Comparison of ENCODE assay signal across 23 cellular contexts in the genomic region with DNA sequence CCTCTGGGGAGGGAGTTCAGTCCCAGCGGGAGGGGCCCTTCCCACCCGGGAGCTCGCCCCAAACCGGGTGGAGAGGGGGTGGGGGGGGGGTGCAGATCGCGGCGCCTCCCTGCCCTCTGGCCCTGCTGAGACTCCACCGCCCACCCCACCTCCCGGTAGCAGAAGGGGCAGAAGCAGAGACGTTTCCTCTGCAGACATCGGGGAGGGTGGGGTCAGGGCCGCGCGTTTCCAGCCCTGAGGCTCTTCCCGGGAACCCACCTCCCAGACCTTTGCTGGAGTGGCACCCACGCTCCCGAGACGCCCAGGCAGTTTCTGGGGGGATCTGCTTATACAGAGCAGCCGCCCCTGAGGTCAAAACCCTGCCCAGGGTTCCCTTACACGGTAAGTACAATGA. TPM values are rescaled to one million over a fixed set of nuclear protein-coding genes. Genes with fewer than 3 reads are reported as not detected.
DNase-seq lines count a peak whose midpoint lies in the region; ATAC-seq, FAIRE-seq and TF ChIP-seq lines count a peak whose summit lies in the region.
"Had no signal": no experiment of that assay in that cellular context is flagged by ENCODE, and none has a peak within 500 bp of the region (broad histone marks: within the 10 kb centered on the region; RNA-seq: fewer than 3 reads in every experiment).

No MANE protein-coding gene starts in this region.

- POLR2A ChIA-PET in GM12878 (lab: Charles Lee), result no interaction called here

- intact Hi-C loops in Right ventricle myocardium inferior (cut with DNase I) (no loop called here), GM12878 (cut with micrococcal nuclease; ENCODE audit: unreplicated experiment) (no loop called here)

- H4K20me1 ChIP-seq in GM12878 (ENCODE audit: control insufficient read depth, insufficient read depth), result no peaks in the 10 kb centered on the region
- H4K20me1 ChIP-seq: BLaER1 had no signal

- TF ChIP-seq CTCF in right atrium auricular region (IDR thresholded peaks at IDR 0.05), result no peak
- TF ChIP-seq CTCF in GM12878 (IDR thresholded peaks at IDR 0.05 in 2 of 3, conservative IDR thresholded peaks at IDR 0.05 in 1 of 3; ENCODE audit: control insufficient read depth in 2 of 3, extremely low read depth in 1 of 3, insufficient read depth in 1 of 3, low read depth in 3 of 3, low read length in 3 of 3), result no peak
- no peak for TF ChIP-seq CTCF in type B pancreatic cell (conservative IDR thresholded peaks at IDR 0.05)

- H3K27ac ChIP-seq in right atrium auricular region (no peak overlapping the region), GM12878 (ENCODE audit: control insufficient read depth, insufficient read depth) (no peak overlapping the region), iPS-20b (ENCODE audit: low read length) (no peak overlapping the region)
- H3K27ac ChIP-seq: BLaER1, body of pancreas, prostate gland, skin epidermis, vagina had no signal

- SMC1A ChIA-PET in GM12878 (lab: Charles Lee; ENCODE audit: uncharacterized antibody, unreplicated experiment), result no interaction called here

- 39% methylated on average over 9 of the region's 20 CpGs for WGBS in GM12878 (ENCODE audit: insufficient coverage, insufficient replicate concordance, low lambda C conversion rate, missing lambda C conversion rate)

- H3K4me2 ChIP-seq in GM12878 (ENCODE audit: control insufficient read depth, insufficient read depth), result peak overlapping the region; percentile 88

- H3K9ac ChIP-seq in GM12878 (ENCODE audit: control insufficient read depth, insufficient read depth, low read length), result no peak overlapping the region
- no peak overlapping the region for H3K9ac ChIP-seq in iPS-20b (ENCODE audit: low read depth, low read length)
- H3K9ac ChIP-seq: BLaER1 had no signal

- TF ChIP-seq EP300 in GM12878 (IDR thresholded peaks at IDR 0.05; ENCODE audit: borderline replicate concordance in 1 of 2, control insufficient read depth in 1 of 2, low read depth in 2 of 2, low read length in 2 of 2), result no peak

- no peaks in the 10 kb centered on the region for H3K36me3 Mint-ChIP-seq in type B pancreatic cell
- no peaks in the 10 kb centered on the region for H3K36me3 Mint-ChIP-seq in activated naive CD8-positive, alpha-beta T cell treated with anti-CD3 and anti-CD28 coated beads, Interleukin-2, amount 50 U/mL, for 24 hours (ENCODE audit: low read depth)
- H3K36me3 Mint-ChIP-seq: activated naive CD4-positive, alpha-beta T cell treated with anti-CD3 and anti-CD28 coated beads, Interleukin-2, amount 50 U/mL, for 72 hours had no signal

- H3K4me1 Mint-ChIP-seq in type B pancreatic cell (ENCODE audit: unreplicated experiment), result peaks cover 5% of the 10 kb centered on the region
- H3K4me1 Mint-ChIP-seq in activated naive CD8-positive, alpha-beta T cell treated with anti-CD3 and anti-CD28 coated beads, Interleukin-2, amount 50 U/mL, for 24 hours, result peaks cover 30% of the 10 kb centered on the region

- BruUV-seq in GM12878 (replicated peaks; lab: Mats Ljungman, UMichigan), result no TSS peak

- H3K9me3 ChIP-seq in right atrium auricular region (no peaks in the 10 kb centered on the region), GM12878 (replicated peaks; ENCODE audit: control insufficient read depth, insufficient read depth, low read length) (no peaks in the 10 kb centered on the region), iPS-20b (ENCODE audit: insufficient read depth, low read depth, low read length) (no peaks in the 10 kb centered on the region)
- H3K9me3 ChIP-seq: BLaER1, body of pancreas, prostate gland, vagina had no signal

- no peak overlapping the region for H2AFZ ChIP-seq in GM12878 (ENCODE audit: control insufficient read depth, low read depth, low read length)

- TF ChIP-seq RAD21 in GM12878 (IDR thresholded peaks at IDR 0.05; ENCODE audit: insufficient read depth, low read depth, low read length), result no peak

- RAD21 ChIA-PET in GM12878 (lab: Charles Lee; ENCODE audit: unreplicated experiment), result no interaction called here

- H3K9me3 Mint-ChIP-seq in type B pancreatic cell, result no peaks in the 10 kb centered on the region
- H3K9me3 Mint-ChIP-seq in activated naive CD8-positive, alpha-beta T cell treated with anti-CD3 and anti-CD28 coated beads, Interleukin-2, amount 50 U/mL, for 24 hours, result no peaks in the 10 kb centered on the region
- H3K9me3 Mint-ChIP-seq: activated naive CD4-positive, alpha-beta T cell treated with anti-CD3 and anti-CD28 coated beads, Interleukin-2, amount 50 U/mL, for 72 hours; activated T-cell treated with anti-CD3 and anti-CD28 coated beads, Interleukin-2, amount 50 U/mL, for 4 hours; nephron progenitor cell had no signal

- no peak for FAIRE-seq in GM12878 (lab: Jason Lieb, UNC)

- H3K27me3 Mint-ChIP-seq in type B pancreatic cell, result peaks cover 48% of the 10 kb centered on the region
- peaks cover 41% of the 10 kb centered on the region for H3K27me3 Mint-ChIP-seq in activated naive CD8-positive, alpha-beta T cell treated with anti-CD3 and anti-CD28 coated beads, Interleukin-2, amount 50 U/mL, for 24 hours

- peak overlapping the region; percentile 28 for H3K4me3 Mint-ChIP-seq in type B pancreatic cell
- no peak overlapping the region for H3K4me3 Mint-ChIP-seq in activated naive CD8-positive, alpha-beta T cell treated with anti-CD3 and anti-CD28 coated beads, Interleukin-2, amount 50 U/mL, for 24 hours

- CTCF ChIA-PET in GM12878 (lab: Yijun Ruan, JAX), result no interaction called here

- no peak overlapping the region for H3K27ac Mint-ChIP-seq in type B pancreatic cell
- H3K27ac Mint-ChIP-seq in activated naive CD8-positive, alpha-beta T cell treated with anti-CD3 and anti-CD28 coated beads, Interleukin-2, amount 50 U/mL, for 24 hours, result no peak overlapping the region
- H3K27ac Mint-ChIP-seq: activated naive CD4-positive, alpha-beta T cell treated with anti-CD3 and anti-CD28 coated beads, Interleukin-2, amount 50 U/mL, for 72 hours; nephron progenitor cell had no signal

- no peaks in the 10 kb centered on the region for H3K36me3 ChIP-seq in right atrium auricular region
- no peaks in the 10 kb centered on the region for H3K36me3 ChIP-seq in GM12878 (ENCODE audit: control insufficient read depth in 2 of 2, insufficient read depth in 2 of 2, low read length in 1 of 2)
- H3K36me3 ChIP-seq in iPS-20b (ENCODE audit: insufficient read depth, low read depth, low read length), result no peaks in the 10 kb centered on the region
- H3K36me3 ChIP-seq: BLaER1, prostate gland, vagina had no signal

- no peak for ATAC-seq in Right ventricle myocardium inferior
- ATAC-seq in GM12878, result no peak
- ATAC-seq in activated naive CD8-positive, alpha-beta T cell treated with anti-CD3 and anti-CD28 coated beads, Interleukin-2, amount 50 U/mL, for 24 hours, result no peak
- no peak for ATAC-seq in GM18517 (IDR thresholded peaks at IDR 0.05; ENCODE audit: unreplicated experiment)
- ATAC-seq: activated naive CD4-positive, alpha-beta T cell treated with anti-CD3 and anti-CD28 coated beads, Interleukin-2, amount 50 U/mL, for 72 hours; activated T-cell treated with anti-CD3 and anti-CD28 coated beads, Interleukin-2, amount 50 U/mL, for 4 hours; body of pancreas had no signal

- H3K4me3 ChIP-seq in right atrium auricular region, result peak overlapping the region in 1 of 2 donors; percentile 37
- no peak overlapping the region for H3K4me3 ChIP-seq in GM12878
- H3K4me3 ChIP-seq in iPS-20b (ENCODE audit: low read length), result peak overlapping the region; percentile 35; the same call in 1 of the 2 replicates
- H3K4me3 ChIP-seq: BLaER1, body of pancreas had no signal

- peaks cover 0 to 20% of the 10 kb centered on the region in 2 donors for H3K4me1 ChIP-seq in right atrium auricular region
- peaks cover 44% of the 10 kb centered on the region for H3K4me1 ChIP-seq in GM12878 (ENCODE audit: control insufficient read depth, insufficient read depth, low read length)
- peaks cover 15% of the 10 kb centered on the region for H3K4me1 ChIP-seq in iPS-20b (ENCODE audit: insufficient read depth, low read length)

- H3K79me2 ChIP-seq in GM12878 (ENCODE audit: control insufficient read depth, insufficient read depth, low read length), result no peaks in the 10 kb centered on the region

- in situ Hi-C loops in GM12878 (cut with MboI), result no loop called here

- H3K27me3 ChIP-seq in right atrium auricular region (peaks cover 12 to 31% of the 10 kb centered on the region in 2 donors), GM12878 (replicated peaks in 1 of 2; ENCODE audit: control insufficient read depth in 2 of 2, insufficient read depth in 2 of 2, low read length in 1 of 2) (peaks cover 0 to 2% of the 10 kb centered on the region in 2 experiments; a peak in 2 of 4 replicates), iPS-20b (ENCODE audit: insufficient read depth, low read length) (peaks cover 63% of the 10 kb centered on the region)
- H3K27me3 ChIP-seq: vagina had no signal

- TF ChIP-seq POLR2A in GM12878 (IDR thresholded peaks at IDR 0.05; ENCODE audit: low read depth, low read length), result no peak

- DNase-seq in Right ventricle myocardium inferior (ENCODE audit: missing footprints) (peak; percentile 32), right atrium auricular region (ENCODE audit: low spot score) (no peak), GM12878 (ENCODE audit: low read depth, low spot score) (no peak), type B pancreatic cell (ENCODE audit: extremely low spot score, unreplicated experiment) (no peak), C1 segment of cervical spinal cord (lab: John Stamatoyannopoulos, UW) (no peak)
- DNase-seq in activated naive CD8-positive, alpha-beta T cell treated with anti-CD3 and anti-CD28 coated beads, Interleukin-2, amount 50 U/mL, for 24 hours, result no peak
- DNase-seq: activated T-cell treated with anti-CD3 and anti-CD28 coated beads, Interleukin-2, amount 50 U/mL, for 4 hours; body of pancreas; hypothalamus; NCI-H1048; NCI-H2029 treated with DMSO at 0.1 percent for 48 hours; SHP77 treated with DMSO at 0.1 percent for 48 hours; stimulated activated CD4-positive, alpha-beta T cell treated with anti-CD3 and anti-CD28 coated beads, Interleukin-4, amount 100 ng/mL, for 1 hour; T-helper 2 cell had no signal

RNA-seq across cellular contexts. Expression of gene CPLX1, which starts 30.2 kb away (rescaled TPM):
- total RNA-seq in Right ventricle myocardium inferior (3.1 TPM), right atrium auricular region (1 to 10 TPM in 1 of 2 donors, under 1 TPM in 1; 0.98 to 2.3 TPM), GM12878 (2014; rRNA removed) (0.16 TPM in 1 of 2 replicates, not detected in the other), GM12878 (2014; rRNA removed; fragmentation: Illumina TruSeq; extraction: Trizol) (0.09 TPM in 1 of 2 replicates, not detected in the other), GM12878 (2021) (1.2 and 2.2 TPM in 2 replicates), type B pancreatic cell (ENCODE audit: low replicate concordance) (3.7 and 5.6 TPM in 2 replicates)
- 0.25 TPM in 1 of 2 replicates, not detected in the other for total RNA-seq in GM12878 (2013; cell fraction: nucleolus; rRNA removed)
- 0.10 TPM for polyA plus RNA-seq in GM12878 (2011; ENCODE audit: low read depth)
- polyA plus RNA-seq in GM12878 (2011; rRNA removed) (not detected in 2 replicates), GM12878 (2014; fragmentation: Illumina TruSeq; extraction: Trizol) (0.04 TPM in 1 of 2 replicates, not detected in the other), GM12878 (2014; fragmentation: Nextera tagmentation; extraction: Ambion mirVana) (not detected), GM12878 (2014; rRNA removed) (0.28 and 0.57 TPM in 2 replicates), GM12878 (2016; fragmentation: Nextera tagmentation; extraction: Ambion mirVana) (under 1 TPM in 1 of 2 experiments, not detected in 1; 0.13 TPM)
- 0.06 TPM in 1 of 2 replicates, not detected in the other for polyA plus RNA-seq in GM12878 (2011; cell fraction: cytosol; rRNA removed)
- polyA plus RNA-seq in GM12878 (2011; cell fraction: nucleus; rRNA removed), result 0.12 and 0.46 TPM in 2 replicates
- polyA plus RNA-seq in GM12878 (2012), result 0.88 and 2.1 TPM in 2 replicates
- not detected in 2 replicates for polyA minus RNA-seq in GM12878 (2011; rRNA and poly(A)+ RNA removed)
- not detected in 2 replicates for polyA minus RNA-seq in GM12878 (2011; cell fraction: cytosol; rRNA and poly(A)+ RNA removed)
- polyA minus RNA-seq in GM12878 (2011; cell fraction: nucleus; rRNA and poly(A)+ RNA removed), result not detected in 2 replicates
- total RNA-seq: fibroblast of villous mesenchyme had no signal
